In genomic region chr12:50934981-50935807, GRCh38 we compare ENCODE assay signal across 11 cellular contexts. TPM values are rescaled to one million over a fixed set of nuclear protein-coding genes. Genes with fewer than 3 reads are reported as not detected.
DNase-seq lines count a peak whose midpoint lies in the region; ATAC-seq lines count a peak whose summit lies in the region.
"Had no signal": no experiment of that assay in that cellular context is flagged by ENCODE, and none has a peak within 500 bp of the region (broad histone marks: within the 10 kb centered on the region; RNA-seq: fewer than 3 reads in every experiment).

No MANE protein-coding gene starts in this region.

- no peaks in the 10 kb centered on the region for H3K27me3 ChIP-seq in muscle layer of duodenum (ENCODE audit: low read depth, low read length)

- ATAC-seq in Right ventricle myocardium inferior (peak; percentile 53), HG03342 (IDR thresholded peaks at IDR 0.05; ENCODE audit: unreplicated experiment) (no peak), HG03095 (IDR thresholded peaks at IDR 0.05; ENCODE audit: unreplicated experiment) (no peak), HG02938 (IDR thresholded peaks at IDR 0.05; ENCODE audit: unreplicated experiment) (no peak), GM19452 (IDR thresholded peaks at IDR 0.05; ENCODE audit: unreplicated experiment) (no peak)
- ATAC-seq: activated CD4-positive, CD25-positive, alpha-beta regulatory T cell treated with anti-CD3 and anti-CD28 coated beads, Interleukin-2, amount 50 U/mL, for 24 hours had no signal

- peak overlapping the region; percentile 84 for H3K27ac ChIP-seq in muscle layer of duodenum (ENCODE audit: low read length)

- intact Hi-C loops in Right ventricle myocardium inferior (cut with DNase I) (no loop called here), cardiac septum (cut with DNase I) (no loop called here)

- peaks cover 11 to 32% of the 10 kb centered on the region in 2 donors for H3K4me1 ChIP-seq in muscle layer of duodenum (ENCODE audit: control insufficient read depth in 1 of 2, insufficient read depth in 2 of 2, low read length in 2 of 2)

- peaks cover 0 to 9% of the 10 kb centered on the region in 2 donors for H3K9me3 ChIP-seq in muscle layer of duodenum (ENCODE audit: control insufficient read depth in 1 of 2, low read length in 2 of 2)

- DNase-seq in Right ventricle myocardium inferior (ENCODE audit: missing footprints), result no peak
- DNase-seq in cardiac septum (ENCODE audit: low spot score), result no peak
- DNase-seq in epidermal melanocyte (ENCODE audit: insufficient read length, low spot score), result peak; percentile 51
- DNase-seq: NCI-H2171 treated with DMSO at 0.1 percent for 48 hours had no signal

- peaks cover 0 to 18% of the 10 kb centered on the region in 2 donors for H3K36me3 ChIP-seq in muscle layer of duodenum (ENCODE audit: control insufficient read depth in 1 of 2, insufficient read depth in 2 of 2, low read length in 2 of 2)

- peak overlapping the region; percentile 19 to 22 for H3K4me3 ChIP-seq in muscle layer of duodenum (ENCODE audit: low read depth in 1 of 2, low read length in 2 of 2)

RNA-seq across cellular contexts. Expression of gene HIGD1C, which starts 17.1 kb away (rescaled TPM):
- total RNA-seq in Right ventricle myocardium inferior (not detected), cardiac septum (not detected)
- total RNA-seq: subcutaneous adipose tissue had no signal
